ENCODE assay signal across 30 cellular contexts in genomic region chr5:79008362-79008761, GRCh38.
"Had no signal": no experiment of that assay in that cellular context is flagged by ENCODE, and none has a peak within 500 bp of the region (broad histone marks: within the 10 kb centered on the region; RNA-seq: fewer than 3 reads in every experiment).

No MANE protein-coding gene starts in this region.

- ATAC-seq: activated CD4-positive, CD25-positive, alpha-beta regulatory T cell treated with anti-CD3 and anti-CD28 coated beads, Interleukin-2, amount 50 U/mL, for 24 hours; gastrocnemius medialis; natural killer cell; stimulated activated naive CD8-positive, alpha-beta T cell treated with anti-CD3 and anti-CD28 coated beads, Interleukin-15, Interleukin-2, amounts not matched to agents 100 U/mL and 50 U/mL, for 24 hours had no signal

- H3K4me1 ChIP-seq: adrenal gland, gastrocnemius medialis, left ventricle myocardium inferior, right lobe of liver, testis, transverse colon had no signal

- H3K27ac ChIP-seq: adrenal gland, cardiac muscle cell, coronary artery, dorsolateral prefrontal cortex, gastrocnemius medialis, left ventricle myocardium inferior, right lobe of liver, testis, transverse colon had no signal

- H3K36me3 Mint-ChIP-seq: brain, natural killer cell had no signal

- H3K27me3 ChIP-seq: adrenal gland, cardiac muscle cell, dorsolateral prefrontal cortex, gastrocnemius medialis, right lobe of liver, testis, transverse colon had no signal

- FAIRE-seq: urothelium cell line had no signal

- DNase-seq: activated CD4-positive, alpha-beta T cell treated with anti-CD3 and anti-CD28 coated beads for 48 hours; activated CD4-positive, alpha-beta T cell treated with anti-CD3 and anti-CD28 coated beads, Interleukin-2, amount 50 U/mL, for 48 hours; activated CD8-positive, alpha-beta memory T cell treated with anti-CD3 and anti-CD28 coated beads for 24 hours; activated effector memory CD4-positive, alpha-beta T cell treated with anti-CD3 and anti-CD28 coated beads, Interleukin-2, amount 50 U/mL, for 16 hours; activated naive CD4-positive, alpha-beta T cell treated with anti-CD3 and anti-CD28 coated beads for 36 hours; activated naive CD8-positive, alpha-beta T cell treated with anti-CD3 and anti-CD28 coated beads for 36 hours; adrenal gland; aorta; dorsolateral prefrontal cortex; effector memory CD4-positive, alpha-beta T cell; erythroblast; gastrocnemius medialis; hippocampal formation; kidney glomerular epithelial cell; left ventricle myocardium inferior; mesendoderm; natural killer cell; right lobe of liver; stimulated activated CD4-positive, alpha-beta T cell treated with anti-CD3 and anti-CD28 coated beads, Interleukin-2, amount 100 ng/mL, for 48 hours; stimulated activated naive CD8-positive, alpha-beta T cell treated with anti-CD3 and anti-CD28 coated beads, Interleukin-15, Interleukin-2, amounts not matched to agents 100 U/mL and 50 U/mL, for 24 hours; testis; transverse colon had no signal

- H3K4me3 ChIP-seq: adrenal gland, cardiac muscle cell, coronary artery, dorsolateral prefrontal cortex, gastrocnemius medialis, left ventricle myocardium inferior, lung, right lobe of liver, testis, transverse colon had no signal

- H3K9me3 ChIP-seq: adrenal gland, gastrocnemius medialis, left ventricle myocardium inferior, right lobe of liver, testis, transverse colon had no signal

- H3K36me3 ChIP-seq: adrenal gland, cardiac muscle cell, gastrocnemius medialis, left ventricle myocardium inferior, right lobe of liver, transverse colon had no signal

- H3K27ac Mint-ChIP-seq: activated naive CD4-positive, alpha-beta T cell treated with anti-CD3 and anti-CD28 coated beads for 36 hours; activated naive CD8-positive, alpha-beta T cell treated with anti-CD3 and anti-CD28 coated beads for 36 hours; activated T-helper 1 cell treated with anti-CD3 and anti-CD28 coated beads, Interleukin-12 subunit alpha, Interleukin-12 subunit beta, Interleukin-2, Interleukin-4 antibody, amounts not matched to agents 30 ng/mL and 10 ng/mL and 1 ng/mL, durations not matched to agents 14 hours and 24 hours and 36 hours; brain; natural killer cell; progenitor cell of endocrine pancreas had no signal

- H3K4me3 Mint-ChIP-seq: activated naive CD4-positive, alpha-beta T cell treated with anti-CD3 and anti-CD28 coated beads for 36 hours; activated naive CD8-positive, alpha-beta T cell treated with anti-CD3 and anti-CD28 coated beads for 36 hours; activated T-helper 1 cell treated with anti-CD3 and anti-CD28 coated beads, Interleukin-12 subunit alpha, Interleukin-12 subunit beta, Interleukin-2, Interleukin-4 antibody, amounts not matched to agents 30 ng/mL and 10 ng/mL and 1 ng/mL, durations not matched to agents 14 hours and 24 hours and 36 hours; brain; natural killer cell had no signal

- H3K4me1 Mint-ChIP-seq: activated naive CD8-positive, alpha-beta T cell treated with anti-CD3 and anti-CD28 coated beads for 36 hours; natural killer cell had no signal
